Comparison of ENCODE assay signal across 10 cellular contexts in the genomic region with DNA sequence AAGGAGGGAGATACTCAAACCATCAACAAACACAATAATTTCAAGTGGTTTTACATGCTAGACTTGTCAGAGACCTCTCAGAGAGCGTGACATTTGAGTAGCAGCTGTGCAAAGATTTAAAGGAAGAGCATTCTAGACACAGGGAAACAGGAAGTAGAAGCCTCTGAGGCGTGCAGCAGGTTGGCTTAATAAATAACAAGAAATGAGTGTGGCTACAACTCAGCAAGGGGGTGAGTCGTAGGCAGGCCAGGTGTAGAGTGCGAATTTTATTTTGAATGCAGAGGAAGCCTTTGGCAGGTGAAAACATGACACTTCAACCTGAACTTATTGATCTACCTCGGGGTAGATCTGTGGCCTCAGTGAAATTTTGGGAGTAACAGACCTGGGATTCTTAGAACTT.
DNase-seq lines count a peak whose midpoint lies in the region; ATAC-seq lines count a peak whose summit lies in the region.
"Had no signal": no experiment of that assay in that cellular context is flagged by ENCODE, and none has a peak within 500 bp of the region (broad histone marks: within the 10 kb centered on the region; RNA-seq: fewer than 3 reads in every experiment).

No MANE protein-coding gene starts in this region.

- H3K36me3 ChIP-seq in CD4-positive, alpha-beta memory T cell (ENCODE audit: insufficient read depth, low read length) = no peaks in the 10 kb centered on the region
- no peaks in the 10 kb centered on the region for H3K36me3 ChIP-seq in H7 (replicated peaks; ENCODE audit: control insufficient read depth, insufficient read depth, low read length)
- H3K36me3 ChIP-seq: ascending aorta, neutrophil had no signal

- intact Hi-C loops in CD4-positive, alpha-beta memory T cell (cut with micrococcal nuclease) = no loop called here
- intact Hi-C loops in sciatic nerve (cut with DNase I) = no loop called here

- H3K4me1 Mint-ChIP-seq in T-helper 1 cell treated with Interleukin-12 subunit alpha and Interleukin-12 subunit beta and Interleukin-4 antibody, amounts not matched to agents 30 μg/mL and 1 μg/mL, for 36 hours (ENCODE audit: low read depth) = peaks cover 19% of the 10 kb centered on the region
- H3K4me1 Mint-ChIP-seq in CD4-positive, alpha-beta memory T cell = peaks cover 0 to 7% (median 4%) of the 10 kb centered on the region in 4 donors

- no peaks in the 10 kb centered on the region for H3K27me3 Mint-ChIP-seq in T-helper 1 cell treated with Interleukin-12 subunit alpha and Interleukin-12 subunit beta and Interleukin-4 antibody, amounts not matched to agents 30 μg/mL and 1 μg/mL, for 36 hours (ENCODE audit: low read depth)
- H3K27me3 Mint-ChIP-seq in CD4-positive, alpha-beta memory T cell = peaks cover 8 to 9% of the 10 kb centered on the region in 2 donors

- peaks cover 6% of the 10 kb centered on the region for H3K27me3 ChIP-seq in CD4-positive, alpha-beta memory T cell (ENCODE audit: insufficient read depth, low read length)
- no peaks in the 10 kb centered on the region for H3K27me3 ChIP-seq in H7 (ENCODE audit: control insufficient read depth, insufficient read depth, low read length)
- H3K27me3 ChIP-seq: ascending aorta had no signal

- H3K4me1 ChIP-seq in CD4-positive, alpha-beta memory T cell (ENCODE audit: insufficient read depth, low read length) = no peaks in the 10 kb centered on the region

- H3K9me3 Mint-ChIP-seq in T-helper 1 cell treated with Interleukin-12 subunit alpha and Interleukin-12 subunit beta and Interleukin-4 antibody, amounts not matched to agents 30 μg/mL and 1 μg/mL, for 36 hours = no peaks in the 10 kb centered on the region
- peaks cover 0 to 2% (median 0%) of the 10 kb centered on the region in 8 donors for H3K9me3 Mint-ChIP-seq in CD4-positive, alpha-beta memory T cell

- DNase-seq in DMS79 (lab: John Stamatoyannopoulos, UW) (peak; percentile 53), activated T-cell treated with anti-CD3 and anti-CD28 coated beads for 4 hours (no peak), sciatic nerve (ENCODE audit: low spot score) (no peak), H7 (no peak)
- DNase-seq in CD4-positive, alpha-beta memory T cell = no peak

- POLR2A ChIA-PET in CD4-positive, alpha-beta memory T cell (lab: Charles Lee; ENCODE audit: partially characterized antibody) = no interaction called here

- CTCF ChIA-PET in CD4-positive, alpha-beta memory T cell (lab: Charles Lee; ENCODE audit: partially characterized antibody) = no interaction called here

- ATAC-seq in GM19328 (IDR thresholded peaks at IDR 0.05; ENCODE audit: unreplicated experiment) (peak; percentile 85), HG03378 (IDR thresholded peaks at IDR 0.05; ENCODE audit: unreplicated experiment) (peak; percentile 95), sciatic nerve (no peak)

- H3K9me3 ChIP-seq in CD4-positive, alpha-beta memory T cell (ENCODE audit: control insufficient read depth in 1 of 2, low read length in 2 of 2) = no peaks in the 10 kb centered on the region
- H3K9me3 ChIP-seq: ascending aorta, neutrophil had no signal

- no peak overlapping the region for H3K4me3 Mint-ChIP-seq in T-helper 1 cell treated with Interleukin-12 subunit alpha and Interleukin-12 subunit beta and Interleukin-4 antibody, amounts not matched to agents 30 μg/mL and 1 μg/mL, for 36 hours
- peak overlapping the region in 1 of 8 donors; percentile 2 for H3K4me3 Mint-ChIP-seq in CD4-positive, alpha-beta memory T cell

- H3K36me3 Mint-ChIP-seq in T-helper 1 cell treated with Interleukin-12 subunit alpha and Interleukin-12 subunit beta and Interleukin-4 antibody, amounts not matched to agents 30 μg/mL and 1 μg/mL, for 36 hours (ENCODE audit: low read depth) = peaks cover 1% of the 10 kb centered on the region
- no peaks in the 10 kb centered on the region for H3K36me3 Mint-ChIP-seq in CD4-positive, alpha-beta memory T cell

- H3K27ac Mint-ChIP-seq in T-helper 1 cell treated with Interleukin-12 subunit alpha and Interleukin-12 subunit beta and Interleukin-4 antibody, amounts not matched to agents 30 μg/mL and 1 μg/mL, for 36 hours = peak overlapping the region; percentile 4
- peak overlapping the region in 3 of 7 donors; percentile 4 to 68 (median 64) for H3K27ac Mint-ChIP-seq in CD4-positive, alpha-beta memory T cell

- no peak overlapping the region for H3K4me3 ChIP-seq in CD4-positive, alpha-beta memory T cell (ENCODE audit: low read length in 2 of 2)
- no peak overlapping the region for H3K4me3 ChIP-seq in H7 (ENCODE audit: insufficient read depth, low read depth, low read length)
- H3K4me3 ChIP-seq: ascending aorta had no signal

- H3K27ac ChIP-seq in CD4-positive, alpha-beta memory T cell (ENCODE audit: low read depth, low read length) = no peak overlapping the region
- H3K27ac ChIP-seq: ascending aorta, neutrophil had no signal
